Comparison of ENCODE assay signal across 30 cellular contexts in the genomic region with DNA sequence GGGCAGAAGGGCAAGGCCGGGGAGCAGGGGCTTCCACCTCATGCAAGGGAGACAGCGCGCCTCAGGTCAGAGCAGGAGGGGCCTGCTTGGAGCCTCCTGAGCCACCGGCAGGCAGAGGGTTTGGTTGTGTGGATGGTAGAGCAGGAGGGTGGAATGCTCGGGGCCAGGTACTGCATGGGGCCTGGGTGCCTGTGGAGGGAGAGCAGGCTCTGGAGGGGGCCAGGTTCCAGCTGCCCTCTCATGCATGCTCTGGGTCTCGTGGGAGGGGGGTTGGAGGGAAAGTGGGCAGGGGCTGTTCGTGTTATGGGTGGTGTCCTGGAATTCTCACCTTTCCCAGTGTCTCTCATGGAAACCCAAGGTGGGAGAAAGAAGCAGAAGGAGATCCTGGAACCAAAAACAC. TPM values are rescaled to one million over a fixed set of nuclear protein-coding genes. Genes with fewer than 3 reads are reported as not detected.
"Had no signal": no experiment of that assay in that cellular context is flagged by ENCODE, and none has a peak within 500 bp of the region (broad histone marks: within the 10 kb centered on the region; RNA-seq: fewer than 3 reads in every experiment).

No MANE protein-coding gene starts in this region.

- H3K9me2 ChIP-seq: SK-N-SH had no signal

- H3K27ac ChIP-seq: brain microvascular endothelial cell, Peyer's patch, SJSA1 had no signal

- H3K4me2 ChIP-seq: SK-N-SH had no signal

- H3K27me3 ChIP-seq: MG63, Peyer's patch, SJSA1 had no signal

- H3K9ac ChIP-seq: SK-N-SH had no signal

- H3K4me1 Mint-ChIP-seq: activated T-helper 17 cell treated with anti-CD3 and anti-CD28 coated beads, Interleukin-2, amount 50 U/mL, for 72 hours had no signal

- H3K9me3 Mint-ChIP-seq: activated CD4-positive, alpha-beta memory T cell treated with anti-CD3 and anti-CD28 coated beads for 36 hours; activated naive CD8-positive, alpha-beta T cell treated with anti-CD3 and anti-CD28 coated beads for 36 hours; activated T-cell treated with anti-CD3 and anti-CD28 coated beads, Interleukin-2, amount 50 U/mL, for 72 hours; activated T-helper 17 cell treated with anti-CD3 and anti-CD28 coated beads, Interleukin-2, amount 50 U/mL, for 72 hours; IgD-negative memory B cell; T-helper 1 cell treated with Interleukin-12 subunit alpha and Interleukin-12 subunit beta and Interleukin-4 antibody, amounts not matched to agents 30 μg/mL and 1 μg/mL, for 36 hours; T-helper 2 cell treated with Interferon-gamma antibody and Interleukin-4, amounts not matched to agents 5 μg/mL and 100 μg/mL, for 36 hours had no signal

- DNase-seq: activated CD4-positive, alpha-beta memory T cell treated with anti-CD3 and anti-CD28 coated beads for 36 hours; activated CD4-positive, alpha-beta T cell treated with anti-CD3 and anti-CD28 coated beads, Interleukin-2, amount 50 U/mL, for 1 hour; activated effector memory CD4-positive, alpha-beta T cell treated with anti-CD3 and anti-CD28 coated beads, Interleukin-2, amount 50 U/mL, for 16 hours; activated naive CD4-positive, alpha-beta T cell; activated naive CD4-positive, alpha-beta T cell treated with anti-CD3 and anti-CD28 coated beads, Interleukin-2, amount 50 U/mL, for 16 hours; activated naive CD8-positive, alpha-beta T cell treated with anti-CD3 and anti-CD28 coated beads for 36 hours; activated T-cell treated with anti-CD3 and anti-CD28 coated beads, Interleukin-2, amount 50 U/mL, for 1 hour; activated T-cell treated with anti-CD3 and anti-CD28 coated beads, Interleukin-2, amount 50 U/mL, for 72 hours; amniotic stem cell; aorta; brain microvascular endothelial cell; Kasumi-1; KG1; MG63; NCI-H1048; NCI-H1436 treated with DMSO at 0.1 percent for 48 hours; NCI-H1694 treated with DMSO at 0.1 percent for 48 hours; NCI-H2029; NCI-H345; NCI-H524 treated with DMSO at 0.1 percent for 48 hours; PC-3; Peyer's patch; RPMI8226; SHP77 treated with DMSO at 0.1 percent for 48 hours; SK-N-SH had no signal

- ATAC-seq: activated T-cell treated with anti-CD3 and anti-CD28 coated beads, Interleukin-2, amount 50 U/mL, for 72 hours; activated T-helper 17 cell treated with anti-CD3 and anti-CD28 coated beads, Interleukin-2, amount 50 U/mL, for 72 hours; PC-3 had no signal

- H3K36me3 ChIP-seq: brain microvascular endothelial cell, MG63, Peyer's patch, SJSA1 had no signal

- H3K27ac Mint-ChIP-seq: activated CD4-positive, alpha-beta memory T cell treated with anti-CD3 and anti-CD28 coated beads for 36 hours; activated naive CD8-positive, alpha-beta T cell treated with anti-CD3 and anti-CD28 coated beads for 36 hours; activated T-cell treated with anti-CD3 and anti-CD28 coated beads, Interleukin-2, amount 50 U/mL, for 72 hours; activated T-helper 17 cell treated with anti-CD3 and anti-CD28 coated beads, Interleukin-2, amount 50 U/mL, for 72 hours; IgD-negative memory B cell; T-helper 1 cell treated with Interleukin-12 subunit alpha and Interleukin-12 subunit beta and Interleukin-4 antibody, amounts not matched to agents 30 μg/mL and 1 μg/mL, for 36 hours; T-helper 2 cell treated with Interferon-gamma antibody and Interleukin-4, amounts not matched to agents 5 μg/mL and 100 μg/mL, for 36 hours had no signal

- H3K4me1 ChIP-seq: Peyer's patch had no signal

- H3K4me3 ChIP-seq: MG63, Peyer's patch, SJSA1 had no signal

- H3K4me3 Mint-ChIP-seq: activated CD4-positive, alpha-beta memory T cell treated with anti-CD3 and anti-CD28 coated beads for 36 hours; activated naive CD8-positive, alpha-beta T cell treated with anti-CD3 and anti-CD28 coated beads for 36 hours; activated T-cell treated with anti-CD3 and anti-CD28 coated beads, Interleukin-2, amount 50 U/mL, for 72 hours; activated T-helper 17 cell treated with anti-CD3 and anti-CD28 coated beads, Interleukin-2, amount 50 U/mL, for 72 hours; IgD-negative memory B cell; T-helper 1 cell treated with Interleukin-12 subunit alpha and Interleukin-12 subunit beta and Interleukin-4 antibody, amounts not matched to agents 30 μg/mL and 1 μg/mL, for 36 hours; T-helper 2 cell treated with Interferon-gamma antibody and Interleukin-4, amounts not matched to agents 5 μg/mL and 100 μg/mL, for 36 hours had no signal

- H3K36me3 Mint-ChIP-seq: activated CD4-positive, alpha-beta memory T cell treated with anti-CD3 and anti-CD28 coated beads for 36 hours; activated naive CD8-positive, alpha-beta T cell treated with anti-CD3 and anti-CD28 coated beads for 36 hours; IgD-negative memory B cell had no signal

- H3K9me3 ChIP-seq: MG63, Peyer's patch, SJSA1, SK-N-SH had no signal

RNA-seq across cellular contexts. Expression of gene IL1R2, which starts 3.2 kb away (rescaled TPM):
- total RNA-seq: SJSA1 had no signal
- polyA plus RNA-seq: IgD-negative memory B cell had no signal
